In genomic region chr17:7576432-7576937, GRCh38 we compare ENCODE assay signal across 15 cellular contexts. TPM values are rescaled to one million over a fixed set of nuclear protein-coding genes. Genes with fewer than 3 reads are reported as not detected.
A peak's percentile ranks its signal among the peaks of the same experiment; 100 is the strongest.
DNase-seq lines count a peak whose midpoint lies in the region; ATAC-seq and TF ChIP-seq lines count a peak whose summit lies in the region.
"Had no signal": no experiment of that assay in that cellular context is flagged by ENCODE, and none has a peak within 500 bp of the region (broad histone marks: within the 10 kb centered on the region; RNA-seq: fewer than 3 reads in every experiment).

No MANE protein-coding gene starts in this region.

- H3K27me3 Mint-ChIP-seq in CD14-positive monocyte (ENCODE audit: low read depth in 3 of 3) (peaks cover 0 to 13% (median 2%) of the 10 kb centered on the region in 3 donors), GM23338 (ENCODE audit: insufficient read depth, low read depth, poor library complexity) (peaks cover 56% of the 10 kb centered on the region)
- H3K27me3 Mint-ChIP-seq in activated naive CD8-positive, alpha-beta T cell, result no peaks in the 10 kb centered on the region
- H3K27me3 Mint-ChIP-seq in naive thymus-derived CD4-positive, alpha-beta T cell, result peaks cover 0 to 5% (median 0%) of the 10 kb centered on the region in 5 donors

- peaks cover 40% of the 10 kb centered on the region for H4K20me1 ChIP-seq in GM23338 (replicated peaks; ENCODE audit: insufficient read depth)

- H3K79me2 ChIP-seq in GM23338 (replicated peaks; ENCODE audit: insufficient read depth), result peaks cover 53% of the 10 kb centered on the region

- no peak overlapping the region for H3K4me2 ChIP-seq in GM23338

- peaks cover 37% of the 10 kb centered on the region for H3K4me1 ChIP-seq in GM23338 (ENCODE audit: insufficient read depth)
- H3K4me1 ChIP-seq in naive thymus-derived CD4-positive, alpha-beta T cell (ENCODE audit: control insufficient read depth in 2 of 2, insufficient read depth in 2 of 2, low read length in 2 of 2), result peaks cover 29 to 42% of the 10 kb centered on the region in 2 donors

- H3K27me3 ChIP-seq in GM23338 (ENCODE audit: insufficient read depth) (no peaks in the 10 kb centered on the region), H7 (ENCODE audit: control insufficient read depth, insufficient read depth, low read length) (no peaks in the 10 kb centered on the region)
- H3K27me3 ChIP-seq in naive thymus-derived CD4-positive, alpha-beta T cell (ENCODE audit: control insufficient read depth in 2 of 2, insufficient read depth in 2 of 2, low read length in 2 of 2), result no peaks in the 10 kb centered on the region
- H3K27me3 ChIP-seq: esophagus muscularis mucosa, pancreas had no signal

- H3K27ac ChIP-seq in GM23338 (ENCODE audit: low read depth), result peak overlapping the region; percentile 97
- H3K27ac ChIP-seq in naive thymus-derived CD4-positive, alpha-beta T cell (ENCODE audit: low read depth, low read length), result no peak overlapping the region
- H3K27ac ChIP-seq: pancreas, VCaP had no signal

- intact Hi-C loops in CD14-positive monocyte (cut with micrococcal nuclease), result loop anchor here (5.0 to 10.0 kb wide), 2 partner anchors 252 to 266 kb away; partner anchors contain the start of gene NEURL4 (in 1 of the 2)
- intact Hi-C loops in naive thymus-derived CD4-positive, alpha-beta T cell (cut with micrococcal nuclease), result loop anchor here in 1 of 2 donors (10.0 kb wide), 2 partner anchors 552 to 578 kb away; partner anchors contain the start of genes BCL6B and PER1

- H3K36me3 Mint-ChIP-seq in CD14-positive monocyte (peaks cover 73 to 81% of the 10 kb centered on the region in 2 donors), GM23338 (ENCODE audit: low read depth) (peaks cover 90% of the 10 kb centered on the region)
- peaks cover 35% of the 10 kb centered on the region for H3K36me3 Mint-ChIP-seq in activated naive CD8-positive, alpha-beta T cell
- H3K36me3 Mint-ChIP-seq in naive thymus-derived CD4-positive, alpha-beta T cell, result peaks cover 4 to 63% (median 35%) of the 10 kb centered on the region in 5 donors

- H3K9me3 Mint-ChIP-seq in CD14-positive monocyte (peaks cover 0 to 4% (median 0%) of the 10 kb centered on the region in 7 donors), GM23338 (peaks cover 16% of the 10 kb centered on the region; the same call in 2 of the 3 replicates)
- H3K9me3 Mint-ChIP-seq in activated naive CD8-positive, alpha-beta T cell (ENCODE audit: low read depth), result no peaks in the 10 kb centered on the region
- peaks cover 0 to 14% (median 0%) of the 10 kb centered on the region in 11 donors for H3K9me3 Mint-ChIP-seq in naive thymus-derived CD4-positive, alpha-beta T cell

- DNase-seq in CD14-positive monocyte (ENCODE audit: low spot score), result no peak
- no peak for DNase-seq in GM23338 (ENCODE audit: low spot score)
- no peak for DNase-seq in naive thymus-derived CD4-positive, alpha-beta T cell
- DNase-seq in H7, result no peak
- no peak for DNase-seq in COLO829 (ENCODE audit: low spot score)
- DNase-seq: aorta, DMS79, NCI-H1417 treated with DMSO at 0.1 percent for 48 hours had no signal

- peaks cover 46% of the 10 kb centered on the region for H3K36me3 ChIP-seq in GM23338 (ENCODE audit: insufficient read depth)
- peaks cover 37 to 64% (median 45%) of the 10 kb centered on the region in 3 experiments for H3K36me3 ChIP-seq in naive thymus-derived CD4-positive, alpha-beta T cell (ENCODE audit: control insufficient read depth in 2 of 3, insufficient read depth in 3 of 3, low read length in 3 of 3)
- peaks cover 43% of the 10 kb centered on the region for H3K36me3 ChIP-seq in H7 (replicated peaks; ENCODE audit: control insufficient read depth, insufficient read depth, low read length)

- no peak overlapping the region for H3K4me3 ChIP-seq in GM23338
- no peak overlapping the region for H3K4me3 ChIP-seq in naive thymus-derived CD4-positive, alpha-beta T cell (ENCODE audit: low read length)
- H3K4me3 ChIP-seq in H7 (ENCODE audit: insufficient read depth, low read depth, low read length), result no peak overlapping the region
- H3K4me3 ChIP-seq: esophagus muscularis mucosa, HAP-1 had no signal

- ATAC-seq in GM23338 (no peak), HG03520 (IDR thresholded peaks at IDR 0.05; ENCODE audit: unreplicated experiment) (no peak), GM21717 (IDR thresholded peaks at IDR 0.05; ENCODE audit: unreplicated experiment) (no peak)
- ATAC-seq in naive thymus-derived CD4-positive, alpha-beta T cell, result no peak
- ATAC-seq: pancreas had no signal

- H3K4me1 Mint-ChIP-seq in CD14-positive monocyte (peaks cover 73% of the 10 kb centered on the region), GM23338 (peaks cover 64% of the 10 kb centered on the region)
- H3K4me1 Mint-ChIP-seq in activated naive CD8-positive, alpha-beta T cell (ENCODE audit: low read depth), result peaks cover 77% of the 10 kb centered on the region
- H3K4me1 Mint-ChIP-seq in naive thymus-derived CD4-positive, alpha-beta T cell, result peaks cover 25 to 86% (median 72%) of the 10 kb centered on the region in 7 donors

- H3K27ac Mint-ChIP-seq in CD14-positive monocyte (peak overlapping the region; percentile 78 to 100 (median 99)), GM23338 (peak overlapping the region; percentile 86)
- peak overlapping the region; percentile 99 for H3K27ac Mint-ChIP-seq in activated naive CD8-positive, alpha-beta T cell
- H3K27ac Mint-ChIP-seq in naive thymus-derived CD4-positive, alpha-beta T cell, result peak overlapping the region in 7 of 9 donors; percentile 11 to 80 (median 48)

- H3K4me3 Mint-ChIP-seq in CD14-positive monocyte, result peak overlapping the region; percentile 7 to 50
- H3K4me3 Mint-ChIP-seq in GM23338, result peak overlapping the region; percentile 90
- H3K4me3 Mint-ChIP-seq in activated naive CD8-positive, alpha-beta T cell, result peak overlapping the region; percentile 98
- H3K4me3 Mint-ChIP-seq in naive thymus-derived CD4-positive, alpha-beta T cell, result peak overlapping the region in 7 of 10 donors; percentile 27 to 90 (median 45)

- H3K9me3 ChIP-seq in naive thymus-derived CD4-positive, alpha-beta T cell (ENCODE audit: control insufficient read depth in 2 of 3, low read length in 3 of 3), result no peaks in the 10 kb centered on the region
- H3K9me3 ChIP-seq: esophagus muscularis mucosa, HAP-1, pancreas had no signal

- H3F3A ChIP-seq in GM23338 (replicated peaks; ENCODE audit: low read depth), result peaks cover 80% of the 10 kb centered on the region

- no peak overlapping the region for H2AFZ ChIP-seq in GM23338

- H3K9me2 ChIP-seq in GM23338 (ENCODE audit: insufficient read depth), result no peaks in the 10 kb centered on the region

- CTCF ChIA-PET in naive thymus-derived CD4-positive, alpha-beta T cell (lab: Charles Lee), result interaction anchor here (0.6 to 1.1 kb wide), 2 partner anchors 15 to 18 kb away, joined by 3 to 4 read pairs; partner anchors contain the start of gene TNFSF13

- TF ChIP-seq CTCF in CD14-positive monocyte (IDR thresholded peaks at IDR 0.05) (no peak), GM23338 (conservative IDR thresholded peaks at IDR 0.05; ENCODE audit: low read depth in 2 of 2) (no peak)

- POLR2A ChIA-PET in naive thymus-derived CD4-positive, alpha-beta T cell (lab: Charles Lee), result interaction anchor here (1.0 to 8.2 kb wide), 6 partner anchors 7 to 110 kb away, joined by 3 to 108 read pairs (median 8); partner anchors contain the start of genes MPDU1, POLR2A, SENP3 and TP53

RNA-seq across cellular contexts. Expression of gene CD68, which starts 3.0 kb away (rescaled TPM):
- polyA plus RNA-seq in CD14-positive monocyte (100 to 1,000 TPM; 642 to 884 TPM), GM23338 (2016; fragmentation: Nextera tagmentation; extraction: Ambion mirVana) (not detected in 2 replicates)
- 0.62 TPM in 1 of 2 replicates, not detected in the other for total RNA-seq in GM23338 (2014; rRNA removed; shearing (Covaris generic))
- total RNA-seq in naive thymus-derived CD4-positive, alpha-beta T cell, result 100 to 1,000 TPM in 1 of 5 experiments, 10 to 100 TPM in 2, 1 to 10 TPM in 2; 6.8 to 176 (median 18.8) TPM
- polyA plus RNA-seq in naive thymus-derived CD4-positive, alpha-beta T cell, result under 1 TPM; 0.12 to 0.21 TPM
- total RNA-seq in H7 (2014; rRNA removed; shearing (Covaris generic)), result 0.22 and 0.55 TPM in 2 replicates

RNA-seq across cellular contexts. Expression of gene MPDU1, which starts 7.2 kb away (rescaled TPM):
- polyA plus RNA-seq in CD14-positive monocyte, result 100 to 1,000 TPM; 103 to 107 TPM
- 196 and 216 TPM in 2 replicates for total RNA-seq in GM23338 (2014; rRNA removed; shearing (Covaris generic))
- polyA plus RNA-seq in GM23338 (2016; fragmentation: Nextera tagmentation; extraction: Ambion mirVana), result 65.1 and 65.8 TPM in 2 replicates
- 10 to 100 TPM; 25.4 to 79.8 (median 31.4) TPM for total RNA-seq in naive thymus-derived CD4-positive, alpha-beta T cell
- 10 to 100 TPM; 39.1 to 52.3 TPM for polyA plus RNA-seq in naive thymus-derived CD4-positive, alpha-beta T cell
- 111 and 146 TPM in 2 replicates for total RNA-seq in H7 (2014; rRNA removed; shearing (Covaris generic))

RNA-seq across cellular contexts. Expression of gene SOX15, which starts 13.4 kb away (rescaled TPM):
- polyA plus RNA-seq in CD14-positive monocyte (1 to 10 TPM in 1 of 2 donors, under 1 TPM in 1; 0.86 to 1.2 TPM), GM23338 (2016; fragmentation: Nextera tagmentation; extraction: Ambion mirVana) (29.9 and 37.7 TPM in 2 replicates)
- 23.6 and 43.0 TPM in 2 replicates for total RNA-seq in GM23338 (2014; rRNA removed; shearing (Covaris generic))
- total RNA-seq in naive thymus-derived CD4-positive, alpha-beta T cell, result 1 to 10 TPM in 2 of 5 experiments, under 1 TPM in 3; 0.44 to 1.6 (median 0.56) TPM
- polyA plus RNA-seq in naive thymus-derived CD4-positive, alpha-beta T cell, result not detected
- 33.8 and 44.0 TPM in 2 replicates for total RNA-seq in H7 (2014; rRNA removed; shearing (Covaris generic))

RNA-seq across cellular contexts. Expression of gene SENP3, which starts 14.8 kb away (rescaled TPM):
- polyA plus RNA-seq in CD14-positive monocyte (1 to 10 TPM; 2.9 to 5.6 TPM), GM23338 (2016; fragmentation: Nextera tagmentation; extraction: Ambion mirVana) (5.5 and 6.5 TPM in 2 replicates)
- 125 and 138 TPM in 2 replicates for total RNA-seq in GM23338 (2014; rRNA removed; shearing (Covaris generic))
- 10 to 100 TPM; 35.0 to 43.8 (median 40.8) TPM for total RNA-seq in naive thymus-derived CD4-positive, alpha-beta T cell
- polyA plus RNA-seq in naive thymus-derived CD4-positive, alpha-beta T cell, result 10 to 100 TPM; 13.2 to 20.6 TPM
- total RNA-seq in H7 (2014; rRNA removed; shearing (Covaris generic)), result 137 and 203 TPM in 2 replicates

RNA-seq across cellular contexts. Expression of gene TNFSF13, which starts 17.9 kb away (rescaled TPM):
- 100 to 1,000 TPM; 491 to 523 TPM for polyA plus RNA-seq in CD14-positive monocyte
- 1.5 TPM in 1 of 2 replicates, not detected in the other for total RNA-seq in GM23338 (2014; rRNA removed; shearing (Covaris generic))
- 1.9 and 2.2 TPM in 2 replicates for polyA plus RNA-seq in GM23338 (2016; fragmentation: Nextera tagmentation; extraction: Ambion mirVana)
- 10 to 100 TPM in 1 of 5 experiments, 1 to 10 TPM in 4; 2.0 to 45.6 (median 4.4) TPM for total RNA-seq in naive thymus-derived CD4-positive, alpha-beta T cell
- polyA plus RNA-seq in naive thymus-derived CD4-positive, alpha-beta T cell, result 1 to 10 TPM; 1.1 to 1.5 TPM
- total RNA-seq in H7 (2014; rRNA removed; shearing (Covaris generic)), result 0.94 and 1.7 TPM in 2 replicates

Comparison
In these comparisons a context has a peak if more than half of its experiments do, and no peak if none do; other contexts are left out.
1. H3K27ac Mint-ChIP-seq: peak in every context shown above with its lines; median percentile 99 in CD14-positive monocyte; 99 in activated naive CD8-positive, alpha-beta T cell; 86 in GM23338; 48 in naive thymus-derived CD4-positive, alpha-beta T cell.
2. H3K4me3 Mint-ChIP-seq: peak in every context shown above with its lines; median percentile 98 in activated naive CD8-positive, alpha-beta T cell; 90 in GM23338; 45 in naive thymus-derived CD4-positive, alpha-beta T cell; 28 in CD14-positive monocyte.